ENCODE assay signal across 1 cellular context in the genomic region with DNA sequence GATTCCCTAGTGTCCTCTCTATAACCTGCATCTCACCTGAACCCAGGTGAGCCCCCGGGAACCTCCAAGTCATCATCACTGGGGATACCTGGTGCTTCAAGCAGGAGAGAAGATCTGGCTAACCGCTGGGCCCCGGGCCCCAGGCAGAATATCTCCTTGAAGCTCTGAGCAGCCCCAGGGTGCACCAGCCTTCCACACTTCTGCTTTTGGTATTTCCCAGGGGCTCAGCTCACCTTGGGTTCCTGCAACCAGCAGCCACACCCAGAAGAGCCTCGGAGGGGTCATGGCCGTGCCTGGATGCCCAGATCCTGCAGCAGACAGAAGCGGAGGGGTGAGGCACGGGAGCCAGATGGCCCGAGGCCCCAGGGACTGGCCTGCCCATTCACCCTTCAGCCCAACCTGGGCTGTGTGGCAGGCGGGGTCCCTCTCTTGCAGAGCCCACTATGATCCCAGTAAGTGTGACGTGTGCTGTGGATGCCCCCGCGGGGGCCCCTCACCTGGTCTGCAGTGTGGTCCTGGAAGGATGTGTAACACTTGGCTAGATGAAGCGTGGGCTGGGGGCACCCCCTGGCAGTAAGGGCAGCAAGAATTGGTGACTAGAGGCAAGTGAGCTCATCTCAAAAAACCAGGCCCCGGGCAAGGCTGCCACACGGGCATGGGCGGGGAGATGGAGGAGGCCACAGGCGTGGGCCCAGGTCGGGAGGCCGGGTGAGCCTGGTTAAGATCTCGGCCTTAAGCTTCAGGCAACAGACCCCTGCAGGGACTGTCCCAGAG.
A peak's percentile ranks its signal among the peaks of the same experiment; 100 is the strongest.
TF ChIP-seq lines count a peak whose summit lies in the region.

No MANE protein-coding gene starts in this region.

TF ChIP-seq in GM12878, 131 proteins besides CTCF, POLR2A, EP300 and RAD21:
- TF ChIP-seq KLF5 (IDR thresholded peaks at IDR 0.05; ENCODE audit: partially characterized antibody) (no peak), GATAD2B (conservative IDR thresholded peaks at IDR 0.05; ENCODE audit: low read depth) (no peak), SPI1 (IDR thresholded peaks at IDR 0.05; ENCODE audit: borderline replicate concordance, insufficient read depth, low read depth, low read length) (peak; percentile 60; the same call in 1 of the 2 replicates), TCF3 (IDR thresholded peaks at IDR 0.05; ENCODE audit: borderline replicate concordance, insufficient read depth, low read depth, low read length) (no peak)
